In the genomic region with DNA sequence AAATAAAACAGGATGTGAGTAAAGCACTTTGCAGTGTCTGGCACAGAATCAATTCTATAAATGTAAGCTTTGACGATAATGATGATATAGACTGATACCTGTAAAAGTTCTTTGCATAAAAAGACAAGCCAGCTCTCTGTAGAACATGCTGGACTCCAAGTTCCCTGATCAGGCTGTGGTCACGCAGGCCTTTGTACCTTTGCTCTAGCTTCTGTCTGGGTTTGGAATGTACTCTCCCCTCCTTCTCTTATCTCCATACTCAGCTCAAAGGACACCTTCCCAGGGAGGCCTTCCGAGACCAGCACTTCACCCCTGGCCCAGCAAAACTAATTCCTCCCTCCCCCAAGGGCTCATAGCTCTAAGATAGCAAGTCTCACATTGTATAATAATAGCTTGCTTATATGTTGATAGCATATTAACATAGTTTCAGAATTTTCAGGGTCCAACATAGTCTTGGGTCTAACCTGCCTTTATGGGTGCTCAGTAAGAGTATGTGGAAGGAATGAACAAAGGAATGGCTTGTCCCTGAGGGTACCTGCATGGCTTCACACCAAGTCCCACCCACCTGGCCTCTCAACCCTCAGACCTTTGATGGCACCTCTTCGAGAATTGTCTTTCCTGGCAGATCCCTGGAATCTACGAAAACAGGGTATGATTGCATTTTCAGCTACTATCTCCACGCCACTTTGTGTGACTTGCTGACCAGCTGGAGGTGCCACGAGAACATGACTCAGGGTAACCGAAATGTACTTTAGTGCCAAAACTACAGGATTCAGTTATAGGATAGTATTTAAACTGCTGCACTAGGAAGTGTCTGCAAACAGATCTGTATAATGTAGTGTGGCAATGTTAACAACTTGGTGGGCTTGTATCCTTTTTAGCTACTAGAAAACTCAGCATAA, we compare ENCODE assay signal across 1 cellular context.
A peak's percentile ranks its signal among the peaks of the same experiment; 100 is the strongest.
TF ChIP-seq lines count a peak whose summit lies in the region.

No MANE protein-coding gene starts in this region.

TF ChIP-seq in HepG2, 621 proteins besides CTCF, POLR2A, EP300 and RAD21 (continued from another document and continues in another):
- TF ChIP-seq BRD4 (CRISPR knock-in tag; IDR thresholded peaks at IDR 0.05) (peak; percentile 84; the same call in 1 of the 2 replicates), REPIN1 (CRISPR knock-in tag; IDR thresholded peaks at IDR 0.05; ENCODE audit: borderline replicate concordance, low read depth) (peak; percentile 63; the same call in 1 of the 2 replicates), MATR3 (CRISPR knock-in tag; IDR thresholded peaks at IDR 0.05) (no peak), RERE (CRISPR knock-in tag; IDR thresholded peaks at IDR 0.05; ENCODE audit: low read depth) (peak; percentile 38; the same call in 1 of the 2 replicates), MLLT10 (CRISPR knock-in tag; IDR thresholded peaks at IDR 0.05) (no peak), ZNF841 (CRISPR knock-in tag; IDR thresholded peaks at IDR 0.05; ENCODE audit: borderline replicate concordance) (no peak), IKZF5 (CRISPR knock-in tag; IDR thresholded peaks at IDR 0.05) (peak; percentile 89), ZNF781 (CRISPR knock-in tag; IDR thresholded peaks at IDR 0.05; ENCODE audit: borderline replicate concordance, not compliant biosample characterization) (peak; percentile 67), ZGPAT (CRISPR knock-in tag; IDR thresholded peaks at IDR 0.05) (peak; percentile 92), ZNF7 (CRISPR knock-in tag; IDR thresholded peaks at IDR 0.05) (no peak), NFYC (CRISPR knock-in tag; IDR thresholded peaks at IDR 0.05) (no peak), KAT8 (CRISPR knock-in tag; IDR thresholded peaks at IDR 0.05) (peak; percentile 60), ZNF672 (CRISPR knock-in tag; IDR thresholded peaks at IDR 0.05) (no peak), TEAD2 (CRISPR knock-in tag; IDR thresholded peaks at IDR 0.05) (no peak), PLRG1 (conservative IDR thresholded peaks at IDR 0.05) (no peak), ZNF180 (CRISPR knock-in tag; IDR thresholded peaks at IDR 0.05; ENCODE audit: borderline replicate concordance, low read depth) (no peak), SOX13 (IDR thresholded peaks at IDR 0.05) (peak; percentile 38; the same call in 1 of the 2 replicates), SOX13 (CRISPR knock-in tag; conservative IDR thresholded peaks at IDR 0.05 in 1 of 2, IDR thresholded peaks at IDR 0.05 in 1 of 2) (peak; percentile 65 to 85; a peak in 3 of 4 replicates), NR2F6 (IDR thresholded peaks at IDR 0.05) (peak; percentile 87), NR2F6 (CRISPR knock-in tag; IDR thresholded peaks at IDR 0.05) (peak; percentile 88), ZNF296 (CRISPR knock-in tag; conservative IDR thresholded peaks at IDR 0.05) (no peak), ZFP37 (CRISPR knock-in tag; IDR thresholded peaks at IDR 0.05; ENCODE audit: borderline replicate concordance) (peak; percentile 73; the same call in 1 of the 2 replicates), ZNF251 (CRISPR knock-in tag; IDR thresholded peaks at IDR 0.05) (no peak), ZNF430 (CRISPR knock-in tag; IDR thresholded peaks at IDR 0.05) (peak; percentile 83), ZNF761 (CRISPR knock-in tag; conservative IDR thresholded peaks at IDR 0.05) (peak; percentile 56; the same call in 1 of the 2 replicates), ZNF329 (CRISPR knock-in tag; IDR thresholded peaks at IDR 0.05; ENCODE audit: low read depth) (no peak), JUN (CRISPR knock-in tag; IDR thresholded peaks at IDR 0.05) (no peak), NBN (conservative IDR thresholded peaks at IDR 0.05) (no peak)
- TF ChIP-seq, protein P1, sequence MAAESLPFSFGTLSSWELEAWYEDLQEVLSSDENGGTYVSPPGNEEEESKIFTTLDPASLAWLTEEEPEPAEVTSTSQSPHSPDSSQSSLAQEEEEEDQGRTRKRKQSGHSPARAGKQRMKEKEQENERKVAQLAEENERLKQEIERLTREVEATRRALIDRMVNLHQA (CRISPR knock-in tag; IDR thresholded peaks at IDR 0.05): peak; percentile 88; the same call in 1 of the 2 replicates
- TF ChIP-seq, protein P2, sequence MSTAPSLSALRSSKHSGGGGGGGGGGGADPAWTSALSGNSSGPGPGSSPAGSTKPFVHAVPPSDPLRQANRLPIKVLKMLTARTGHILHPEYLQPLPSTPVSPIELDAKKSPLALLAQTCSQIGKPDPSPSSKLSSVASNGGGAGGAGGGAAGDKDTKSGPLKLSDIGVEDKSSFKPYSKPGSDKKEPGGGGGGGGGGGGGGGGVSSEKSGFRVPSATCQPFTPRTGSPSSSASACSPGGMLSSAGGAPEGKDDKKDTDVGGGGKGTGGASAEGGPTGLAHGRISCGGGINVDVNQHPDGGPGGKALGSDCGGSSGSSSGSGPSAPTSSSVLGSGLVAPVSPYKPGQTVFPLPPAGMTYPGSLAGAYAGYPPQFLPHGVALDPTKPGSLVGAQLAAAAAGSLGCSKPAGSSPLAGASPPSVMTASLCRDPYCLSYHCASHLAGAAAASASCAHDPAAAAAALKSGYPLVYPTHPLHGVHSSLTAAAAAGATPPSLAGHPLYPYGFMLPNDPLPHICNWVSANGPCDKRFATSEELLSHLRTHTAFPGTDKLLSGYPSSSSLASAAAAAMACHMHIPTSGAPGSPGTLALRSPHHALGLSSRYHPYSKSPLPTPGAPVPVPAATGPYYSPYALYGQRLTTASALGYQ (CRISPR knock-in tag; IDR thresholded peaks at IDR 0.05): peak; percentile 85
- TF ChIP-seq, protein P3, sequence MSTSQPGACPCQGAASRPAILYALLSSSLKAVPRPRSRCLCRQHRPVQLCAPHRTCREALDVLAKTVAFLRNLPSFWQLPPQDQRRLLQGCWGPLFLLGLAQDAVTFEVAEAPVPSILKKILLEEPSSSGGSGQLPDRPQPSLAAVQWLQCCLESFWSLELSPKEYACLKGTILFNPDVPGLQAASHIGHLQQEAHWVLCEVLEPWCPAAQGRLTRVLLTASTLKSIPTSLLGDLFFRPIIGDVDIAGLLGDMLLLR (CRISPR knock-in tag; IDR thresholded peaks at IDR 0.05): no peak
- TF ChIP-seq, protein P4, sequence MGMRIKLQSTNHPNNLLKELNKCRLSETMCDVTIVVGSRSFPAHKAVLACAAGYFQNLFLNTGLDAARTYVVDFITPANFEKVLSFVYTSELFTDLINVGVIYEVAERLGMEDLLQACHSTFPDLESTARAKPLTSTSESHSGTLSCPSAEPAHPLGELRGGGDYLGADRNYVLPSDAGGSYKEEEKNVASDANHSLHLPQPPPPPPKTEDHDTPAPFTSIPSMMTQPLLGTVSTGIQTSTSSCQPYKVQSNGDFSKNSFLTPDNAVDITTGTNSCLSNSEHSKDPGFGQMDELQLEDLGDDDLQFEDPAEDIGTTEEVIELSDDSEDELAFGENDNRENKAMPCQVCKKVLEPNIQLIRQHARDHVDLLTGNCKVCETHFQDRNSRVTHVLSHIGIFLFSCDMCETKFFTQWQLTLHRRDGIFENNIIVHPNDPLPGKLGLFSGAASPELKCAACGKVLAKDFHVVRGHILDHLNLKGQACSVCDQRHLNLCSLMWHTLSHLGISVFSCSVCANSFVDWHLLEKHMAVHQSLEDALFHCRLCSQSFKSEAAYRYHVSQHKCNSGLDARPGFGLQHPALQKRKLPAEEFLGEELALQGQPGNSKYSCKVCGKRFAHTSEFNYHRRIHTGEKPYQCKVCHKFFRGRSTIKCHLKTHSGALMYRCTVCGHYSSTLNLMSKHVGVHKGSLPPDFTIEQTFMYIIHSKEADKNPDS (CRISPR knock-in tag; IDR thresholded peaks at IDR 0.05): no peak
- TF ChIP-seq, protein P5, sequence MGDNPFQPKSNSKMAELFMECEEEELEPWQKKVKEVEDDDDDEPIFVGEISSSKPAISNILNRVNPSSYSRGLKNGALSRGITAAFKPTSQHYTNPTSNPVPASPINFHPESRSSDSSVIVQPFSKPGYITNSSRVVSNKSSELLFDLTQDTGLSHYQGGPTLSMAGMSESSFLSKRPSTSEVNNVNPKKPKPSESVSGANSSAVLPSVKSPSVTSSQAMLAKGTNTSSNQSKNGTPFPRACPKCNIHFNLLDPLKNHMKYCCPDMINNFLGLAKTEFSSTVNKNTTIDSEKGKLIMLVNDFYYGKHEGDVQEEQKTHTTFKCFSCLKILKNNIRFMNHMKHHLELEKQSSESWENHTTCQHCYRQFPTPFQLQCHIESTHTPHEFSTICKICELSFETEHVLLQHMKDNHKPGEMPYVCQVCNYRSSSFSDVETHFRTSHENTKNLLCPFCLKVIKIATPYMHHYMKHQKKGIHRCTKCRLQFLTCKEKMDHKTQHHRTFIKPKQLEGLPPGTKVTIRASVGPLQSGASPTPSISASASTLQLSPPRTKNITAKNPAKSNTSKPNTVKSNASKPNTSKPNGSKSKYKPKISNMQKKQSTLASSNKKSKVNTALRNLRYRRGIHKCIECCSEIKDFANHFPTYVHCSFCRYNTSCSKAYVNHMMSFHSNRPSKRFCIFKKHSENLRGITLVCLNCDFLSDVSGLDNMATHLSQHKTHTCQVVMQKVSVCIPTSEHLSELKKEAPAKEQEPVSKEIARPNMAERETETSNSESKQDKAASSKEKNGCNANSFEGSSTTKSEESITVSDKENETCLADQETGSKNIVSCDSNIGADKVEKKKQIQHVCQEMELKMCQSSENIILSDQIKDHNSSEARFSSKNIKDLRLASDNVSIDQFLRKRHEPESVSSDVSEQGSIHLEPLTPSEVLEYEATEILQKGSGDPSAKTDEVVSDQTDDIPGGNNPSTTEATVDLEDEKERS (CRISPR knock-in tag; IDR thresholded peaks at IDR 0.05): peak; percentile 78; the same call in 1 of the 2 replicates
